ENCODE assay signal across 1 cellular context in genomic region chr1:109655624-109656519, GRCh38.
TF ChIP-seq lines count a peak whose summit lies in the region.

TSS of gene GSTM4 (plus strand) at chr1:109656099. CDS start at chr1:109656390, 291 bp downstream.

TF ChIP-seq in HepG2, 621 proteins besides CTCF, POLR2A, EP300 and RAD21 (continued from another document and continues in another):
- TF ChIP-seq POLR2AphosphoS5 (IDR thresholded peaks at IDR 0.05; ENCODE audit: low read depth, low read length) (peak; percentile 80), ZNF556 (CRISPR knock-in tag; IDR thresholded peaks at IDR 0.05; ENCODE audit: borderline replicate concordance) (peak; percentile 89; the same call in 1 of the 2 replicates), NR2F6 (IDR thresholded peaks at IDR 0.05) (no peak), NR2F6 (CRISPR knock-in tag; IDR thresholded peaks at IDR 0.05) (no peak; the same call in 1 of the 2 replicates), PRPF4 (IDR thresholded peaks at IDR 0.05; ENCODE audit: low read depth, low read length, poor library complexity, severe bottlenecking) (no peak), GATAD2A (CRISPR knock-in tag; IDR thresholded peaks at IDR 0.05) (peak; percentile 52), IKZF5 (CRISPR knock-in tag; IDR thresholded peaks at IDR 0.05) (peak; percentile 48; the same call in 1 of the 2 replicates), FOXM1 (CRISPR knock-in tag; IDR thresholded peaks at IDR 0.05) (no peak), ZNF367 (CRISPR knock-in tag; IDR thresholded peaks at IDR 0.05; ENCODE audit: borderline replicate concordance) (no peak), ZNF317 (CRISPR knock-in tag; IDR thresholded peaks at IDR 0.05) (peak; percentile 57), ZHX2 (IDR thresholded peaks at IDR 0.05; ENCODE audit: low read depth) (no peak), ZHX2 (CRISPR knock-in tag; IDR thresholded peaks at IDR 0.05; ENCODE audit: borderline replicate concordance) (no peak), ARID4A (CRISPR knock-in tag; IDR thresholded peaks at IDR 0.05; ENCODE audit: borderline replicate concordance) (peak; percentile 89), UBTF (CRISPR knock-in tag; IDR thresholded peaks at IDR 0.05) (peak; percentile 67; the same call in 1 of the 2 replicates), ZNF362 (CRISPR knock-in tag; IDR thresholded peaks at IDR 0.05; ENCODE audit: borderline replicate concordance) (peak; percentile 43; the same call in 1 of the 2 replicates), ZNF652 (CRISPR knock-in tag; IDR thresholded peaks at IDR 0.05; ENCODE audit: borderline replicate concordance, low read depth) (no peak), NFE2L2 (IDR thresholded peaks at IDR 0.05; ENCODE audit: low read length) (no peak), HHEX (CRISPR knock-in tag; IDR thresholded peaks at IDR 0.05) (no peak), E2F2 (CRISPR knock-in tag; IDR thresholded peaks at IDR 0.05; ENCODE audit: borderline replicate concordance) (no peak), ZNF160 (CRISPR knock-in tag; IDR thresholded peaks at IDR 0.05) (0 out of 2 replicates have a peak, but pooled peaks have one; percentile 21), ZNF12 (CRISPR knock-in tag; IDR thresholded peaks at IDR 0.05) (no peak), DZIP1 (CRISPR knock-in tag; IDR thresholded peaks at IDR 0.05) (no peak), SIX1 (CRISPR knock-in tag; IDR thresholded peaks at IDR 0.05; ENCODE audit: borderline replicate concordance) (no peak), ZBTB39 (CRISPR knock-in tag; IDR thresholded peaks at IDR 0.05) (no peak; the same call in 1 of the 2 replicates), FOSL2 (CRISPR knock-in tag; IDR thresholded peaks at IDR 0.05) (no peak; the same call in 1 of the 2 replicates), FOXP4 (CRISPR knock-in tag; IDR thresholded peaks at IDR 0.05) (peak; percentile 42; the same call in 1 of the 2 replicates), NBN (conservative IDR thresholded peaks at IDR 0.05) (no peak), ZNF629 (CRISPR knock-in tag; conservative IDR thresholded peaks at IDR 0.05) (0 out of 2 replicates have a peak, but pooled peaks have one; percentile 14), FOSL1 (CRISPR knock-in tag; IDR thresholded peaks at IDR 0.05; ENCODE audit: borderline replicate concordance) (no peak), ZNF619 (CRISPR knock-in tag; IDR thresholded peaks at IDR 0.05) (no peak), ZNF549 (CRISPR knock-in tag; IDR thresholded peaks at IDR 0.05) (no peak), SOX6 (IDR thresholded peaks at IDR 0.05) (no peak), SOX6 (CRISPR knock-in tag; IDR thresholded peaks at IDR 0.05) (peak; percentile 66), BORCS8-MEF2B (CRISPR knock-in tag; IDR thresholded peaks at IDR 0.05) (peak; percentile 69; the same call in 1 of the 2 replicates)
